In genomic region chr6:130185658-130186057, GRCh38 we compare ENCODE assay signal across 21 cellular contexts. TPM values are rescaled to one million over a fixed set of nuclear protein-coding genes. Genes with fewer than 3 reads are reported as not detected.
DNase-seq lines count a peak whose midpoint lies in the region; ATAC-seq and TF ChIP-seq lines count a peak whose summit lies in the region.
"Had no signal": no experiment of that assay in that cellular context is flagged by ENCODE, and none has a peak within 500 bp of the region (broad histone marks: within the 10 kb centered on the region; RNA-seq: fewer than 3 reads in every experiment).

No MANE protein-coding gene starts in this region.

- no peak for ATAC-seq in activated naive CD4-positive, alpha-beta T cell treated with anti-CD3 and anti-CD28 coated beads, Interleukin-2, amount 50 U/mL, for 72 hours
- ATAC-seq in central memory CD8-positive, alpha-beta T cell (replicated peaks; ENCODE audit: extremely low read depth, poor library complexity, severe bottlenecking), result no peak
- no peak for ATAC-seq in natural killer cell treated with Interleukin-12 subunit alpha and Interleukin-12 subunit beta and Interleukin-15 and Interleukin-18, amount 100 ng/mL, for 72 hours

- H3K4me3 ChIP-seq in CD4-positive, alpha-beta memory T cell (ENCODE audit: low read length in 2 of 2), result no peak overlapping the region
- H3K4me3 ChIP-seq in left ventricle myocardium inferior, result no peak overlapping the region
- H3K4me3 ChIP-seq: BLaER1 treated with 17β-estradiol and CSF1 and Interleukin-3, amounts not matched to agents 10 nM and 100 nM had no signal

- H3K27ac ChIP-seq in CD4-positive, alpha-beta memory T cell (ENCODE audit: low read depth, low read length), result no peak overlapping the region
- H3K27ac ChIP-seq in left ventricle myocardium inferior (replicated peaks), result no peak overlapping the region
- H3K27ac ChIP-seq: BLaER1 treated with 17β-estradiol and CSF1 and Interleukin-3, amounts not matched to agents 10 nM and 100 nM; RWPE1 had no signal

- peaks cover 56% of the 10 kb centered on the region for H3K4me1 ChIP-seq in CD4-positive, alpha-beta memory T cell (ENCODE audit: insufficient read depth, low read length)
- no peaks in the 10 kb centered on the region for H3K4me1 ChIP-seq in left ventricle myocardium inferior
- H3K4me1 ChIP-seq: BLaER1 treated with 17β-estradiol and CSF1 and Interleukin-3, amounts not matched to agents 10 nM and 100 nM had no signal

- CTCF ChIA-PET in CD4-positive, alpha-beta memory T cell (lab: Charles Lee; ENCODE audit: partially characterized antibody), result interaction anchor here (1.3 to 4.2 kb wide), 3 partner anchors 38 to 441 kb away, joined by 4 to 22 read pairs (median 7); partner anchors contain the start of gene SAMD3

- H3K27me3 Mint-ChIP-seq in activated naive CD4-positive, alpha-beta T cell treated with anti-CD3 and anti-CD28 coated beads, Interleukin-2, amount 50 U/mL, for 24 hours, result no peaks in the 10 kb centered on the region
- no peaks in the 10 kb centered on the region for H3K27me3 Mint-ChIP-seq in CD4-positive, alpha-beta memory T cell
- no peaks in the 10 kb centered on the region for H3K27me3 Mint-ChIP-seq in central memory CD8-positive, alpha-beta T cell
- no peaks in the 10 kb centered on the region for H3K27me3 Mint-ChIP-seq in natural killer cell treated with Interleukin-12 subunit alpha and Interleukin-12 subunit beta and Interleukin-15 and Interleukin-18, amount 100 ng/mL, for 72 hours
- H3K27me3 Mint-ChIP-seq: IgD-negative memory B cell had no signal

- H3K36me3 ChIP-seq in CD4-positive, alpha-beta memory T cell (ENCODE audit: insufficient read depth, low read length), result peaks cover 10% of the 10 kb centered on the region
- H3K36me3 ChIP-seq in left ventricle myocardium inferior, result no peaks in the 10 kb centered on the region
- H3K36me3 ChIP-seq: BLaER1 treated with 17β-estradiol and CSF1 and Interleukin-3, amounts not matched to agents 10 nM and 100 nM had no signal

- POLR2A ChIA-PET in CD4-positive, alpha-beta memory T cell (lab: Charles Lee; ENCODE audit: partially characterized antibody), result interaction anchor here (0.6 to 7.8 kb wide), 6 partner anchors 14 to 575 kb away, joined by 3 to 64 read pairs (median 20); partner anchors contain the start of gene SAMD3

- no peak for DNase-seq in activated naive CD4-positive, alpha-beta T cell treated with anti-CD3 and anti-CD28 coated beads, Interleukin-2, amount 50 U/mL, for 72 hours (ENCODE audit: low spot score in 2 of 2)
- no peak for DNase-seq in CD4-positive, alpha-beta memory T cell
- no peak for DNase-seq in central memory CD8-positive, alpha-beta T cell (ENCODE audit: low spot score in 2 of 2)
- no peak for DNase-seq in natural killer cell treated with Interleukin-12 subunit alpha and Interleukin-12 subunit beta and Interleukin-15 and Interleukin-18, amount 100 ng/mL, for 72 hours (ENCODE audit: low spot score)
- no peak for DNase-seq in activated gamma-delta T cell (lab: John Stamatoyannopoulos, UW)
- no peak for DNase-seq in left ventricle myocardium inferior
- DNase-seq: DMS153, DND-41, NCI-H1048, NCI-H1417 treated with DMSO at 0.1 percent for 48 hours, NCI-H1694 treated with DMSO at 0.1 percent for 48 hours, NCI-H2081, NCI-H2227 treated with DMSO at 0.1 percent for 48 hours, NCI-H69, SHP77 had no signal

- no peaks in the 10 kb centered on the region for H3K27me3 ChIP-seq in CD4-positive, alpha-beta memory T cell (ENCODE audit: insufficient read depth, low read length)
- no peaks in the 10 kb centered on the region for H3K27me3 ChIP-seq in left ventricle myocardium inferior (ENCODE audit: low read depth)
- H3K27me3 ChIP-seq: BLaER1 treated with 17β-estradiol and CSF1 and Interleukin-3, amounts not matched to agents 10 nM and 100 nM had no signal

- H3K4me1 Mint-ChIP-seq in activated naive CD4-positive, alpha-beta T cell treated with anti-CD3 and anti-CD28 coated beads, Interleukin-2, amount 50 U/mL, for 24 hours, result peaks cover 65% of the 10 kb centered on the region
- peaks cover 49 to 75% (median 60%) of the 10 kb centered on the region in 4 donors for H3K4me1 Mint-ChIP-seq in CD4-positive, alpha-beta memory T cell
- H3K4me1 Mint-ChIP-seq in central memory CD8-positive, alpha-beta T cell, result peaks cover 59% of the 10 kb centered on the region
- peaks cover 57 to 71% of the 10 kb centered on the region in 2 donors for H3K4me1 Mint-ChIP-seq in natural killer cell treated with Interleukin-12 subunit alpha and Interleukin-12 subunit beta and Interleukin-15 and Interleukin-18, amount 100 ng/mL, for 72 hours (ENCODE audit: low read depth in 2 of 2)

- peak overlapping the region; percentile 8 for H3K27ac Mint-ChIP-seq in activated naive CD4-positive, alpha-beta T cell treated with anti-CD3 and anti-CD28 coated beads, Interleukin-2, amount 50 U/mL, for 24 hours
- no peak overlapping the region for H3K27ac Mint-ChIP-seq in activated naive CD4-positive, alpha-beta T cell treated with anti-CD3 and anti-CD28 coated beads, Interleukin-2, amount 50 U/mL, for 72 hours
- peak overlapping the region in 5 of 7 donors; percentile 34 to 82 (median 74) for H3K27ac Mint-ChIP-seq in CD4-positive, alpha-beta memory T cell
- peak overlapping the region; percentile 81 for H3K27ac Mint-ChIP-seq in central memory CD8-positive, alpha-beta T cell (ENCODE audit: low read depth)
- H3K27ac Mint-ChIP-seq in natural killer cell treated with Interleukin-12 subunit alpha and Interleukin-12 subunit beta and Interleukin-15 and Interleukin-18, amount 100 ng/mL, for 72 hours, result peak overlapping the region; percentile 91 to 93
- H3K27ac Mint-ChIP-seq: IgD-negative memory B cell had no signal

- H3K36me3 Mint-ChIP-seq in activated naive CD4-positive, alpha-beta T cell treated with anti-CD3 and anti-CD28 coated beads, Interleukin-2, amount 50 U/mL, for 24 hours, result peaks cover 14% of the 10 kb centered on the region
- H3K36me3 Mint-ChIP-seq in activated naive CD4-positive, alpha-beta T cell treated with anti-CD3 and anti-CD28 coated beads, Interleukin-2, amount 50 U/mL, for 72 hours, result peaks cover 10 to 11% of the 10 kb centered on the region in 2 donors
- peaks cover 50 to 51% of the 10 kb centered on the region in 2 donors for H3K36me3 Mint-ChIP-seq in CD4-positive, alpha-beta memory T cell
- H3K36me3 Mint-ChIP-seq in central memory CD8-positive, alpha-beta T cell (ENCODE audit: insufficient read depth), result peaks cover 66% of the 10 kb centered on the region
- H3K36me3 Mint-ChIP-seq in natural killer cell treated with Interleukin-12 subunit alpha and Interleukin-12 subunit beta and Interleukin-15 and Interleukin-18, amount 100 ng/mL, for 72 hours, result peaks cover 5% of the 10 kb centered on the region
- H3K36me3 Mint-ChIP-seq: IgD-negative memory B cell had no signal

- H3K9me3 Mint-ChIP-seq in activated naive CD4-positive, alpha-beta T cell treated with anti-CD3 and anti-CD28 coated beads, Interleukin-2, amount 50 U/mL, for 24 hours, result no peaks in the 10 kb centered on the region
- H3K9me3 Mint-ChIP-seq in activated naive CD4-positive, alpha-beta T cell treated with anti-CD3 and anti-CD28 coated beads, Interleukin-2, amount 50 U/mL, for 72 hours, result no peaks in the 10 kb centered on the region
- H3K9me3 Mint-ChIP-seq in CD4-positive, alpha-beta memory T cell, result peaks cover 0 to 1% (median 0%) of the 10 kb centered on the region in 8 donors
- no peaks in the 10 kb centered on the region for H3K9me3 Mint-ChIP-seq in central memory CD8-positive, alpha-beta T cell
- H3K9me3 Mint-ChIP-seq in natural killer cell treated with Interleukin-12 subunit alpha and Interleukin-12 subunit beta and Interleukin-15 and Interleukin-18, amount 100 ng/mL, for 72 hours, result no peaks in the 10 kb centered on the region
- H3K9me3 Mint-ChIP-seq: IgD-negative memory B cell had no signal

- intact Hi-C loops in CD4-positive, alpha-beta memory T cell (cut with micrococcal nuclease), result loop anchor here (2.0 kb wide), 1 partner anchor 29 kb away; no protein-coding TSS in a partner anchor
- intact Hi-C loops in left ventricle myocardium inferior (cut with micrococcal nuclease), result no loop called here

- H3K4me3 Mint-ChIP-seq in activated naive CD4-positive, alpha-beta T cell treated with anti-CD3 and anti-CD28 coated beads, Interleukin-2, amount 50 U/mL, for 24 hours, result no peak overlapping the region
- peak overlapping the region in 3 of 8 donors; percentile 59 to 68 (median 60) for H3K4me3 Mint-ChIP-seq in CD4-positive, alpha-beta memory T cell
- H3K4me3 Mint-ChIP-seq in central memory CD8-positive, alpha-beta T cell, result no peak overlapping the region
- H3K4me3 Mint-ChIP-seq in natural killer cell treated with Interleukin-12 subunit alpha and Interleukin-12 subunit beta and Interleukin-15 and Interleukin-18, amount 100 ng/mL, for 72 hours, result peak overlapping the region; percentile 71

- H3K9me3 ChIP-seq in CD4-positive, alpha-beta memory T cell (ENCODE audit: control insufficient read depth in 1 of 2, low read length in 2 of 2), result no peaks in the 10 kb centered on the region
- H3K9me3 ChIP-seq in left ventricle myocardium inferior (replicated peaks), result no peaks in the 10 kb centered on the region

- TF ChIP-seq CTCF in left ventricle myocardium inferior (IDR thresholded peaks at IDR 0.05; ENCODE audit: borderline replicate concordance), result no peak

RNA-seq across cellular contexts. Expression of gene SAMD3, which starts 37.1 kb away (rescaled TPM):
- total RNA-seq in activated naive CD4-positive, alpha-beta T cell treated with anti-CD3 and anti-CD28 coated beads, Interleukin-2, amount 50 U/mL, for 72 hours, result 1 to 10 TPM in 1 of 2 donors, under 1 TPM in 1; 0.95 to 5.6 TPM
- total RNA-seq in CD4-positive, alpha-beta memory T cell, result 10 to 100 TPM; 24.1 to 29.7 TPM
- 10 to 100 TPM; 55.1 to 69.2 TPM for polyA plus RNA-seq in CD4-positive, alpha-beta memory T cell
- 10 to 100 TPM; 14.6 to 39.3 TPM for total RNA-seq in natural killer cell treated with Interleukin-12 subunit alpha and Interleukin-12 subunit beta and Interleukin-15 and Interleukin-18, amount 100 ng/mL, for 72 hours
- not detected for total RNA-seq in left ventricle myocardium inferior
- total RNA-seq: NCI-H460, SK-MEL-5 had no signal

Comparison
In these comparisons a context has a peak if more than half of its experiments do, and no peak if none do; other contexts are left out.
1. H3K27ac Mint-ChIP-seq: peak in activated naive CD4-positive, alpha-beta T cell treated with anti-CD3 and anti-CD28 coated beads, Interleukin-2, amount 50 U/mL, for 24 hours (single experiment), CD4-positive, alpha-beta memory T cell (5 of 7), central memory CD8-positive, alpha-beta T cell (single experiment) and natural killer cell treated with Interleukin-12 subunit alpha and Interleukin-12 subunit beta and Interleukin-15 and Interleukin-18, amount 100 ng/mL, for 72 hours (2 of 2); none in activated naive CD4-positive, alpha-beta T cell treated with anti-CD3 and anti-CD28 coated beads, Interleukin-2, amount 50 U/mL, for 72 hours (0 of 2).